14 cellular contexts compared by ENCODE assay signal in genomic region chr5:91126448-91126847, GRCh38.
A peak's percentile ranks its signal among the peaks of the same experiment; 100 is the strongest.
DNase-seq lines count a peak whose midpoint lies in the region; ATAC-seq, FAIRE-seq and TF ChIP-seq lines count a peak whose summit lies in the region.
"Had no signal": no experiment of that assay in that cellular context is flagged by ENCODE, and none has a peak within 500 bp of the region (broad histone marks: within the 10 kb centered on the region; RNA-seq: fewer than 3 reads in every experiment).

No MANE protein-coding gene starts in this region.

- H3K27ac Mint-ChIP-seq in natural killer cell, result no peak overlapping the region
- H3K27ac Mint-ChIP-seq: activated CD4-positive, alpha-beta memory T cell treated with anti-CD3 and anti-CD28 coated beads for 36 hours; B cell had no signal

- no peak overlapping the region for H3K4me3 ChIP-seq in A549
- H3K4me3 ChIP-seq in PC-9, result no peak overlapping the region
- H3K4me3 ChIP-seq in fibroblast of lung (replicated peaks in 1 of 4; ENCODE audit: control extremely low read depth in 1 of 4, insufficient read depth in 1 of 4, low read depth in 3 of 4, low read length in 4 of 4), result no peak overlapping the region
- no peak overlapping the region for H3K4me3 ChIP-seq in osteoblast (ENCODE audit: insufficient read depth, low read length)

- H3K4me1 Mint-ChIP-seq in natural killer cell, result no peaks in the 10 kb centered on the region
- H3K4me1 Mint-ChIP-seq: B cell; central memory CD8-positive, alpha-beta T cell had no signal

- TF ChIP-seq POLR2A in A549 (IDR thresholded peaks at IDR 0.05; ENCODE audit: low read length), result no peak

- H3K36me3 ChIP-seq in PC-9 (ENCODE audit: low read depth) (no peaks in the 10 kb centered on the region), fibroblast of lung (ENCODE audit: control insufficient read depth, insufficient read depth, low read length) (no peaks in the 10 kb centered on the region), osteoblast (ENCODE audit: insufficient read depth, low read length) (no peaks in the 10 kb centered on the region)

- H3K27me3 Mint-ChIP-seq in natural killer cell (ENCODE audit: low read depth in 2 of 2), result peaks cover 0 to 6% of the 10 kb centered on the region in 2 donors
- H3K27me3 Mint-ChIP-seq: activated CD4-positive, alpha-beta memory T cell treated with anti-CD3 and anti-CD28 coated beads for 36 hours had no signal

- peak; percentile 39 to 46; a peak in 2 of 5 replicates for TF ChIP-seq EP300 in A549 (IDR thresholded peaks at IDR 0.05)

- H3K4me2 ChIP-seq in A549, result peak overlapping the region; percentile 48
- H3K4me2 ChIP-seq in PC-9, result peak overlapping the region; percentile 17; the same call in 1 of the 2 replicates
- no peak overlapping the region for H3K4me2 ChIP-seq in fibroblast of lung (ENCODE audit: extremely low read depth, insufficient read depth, low read length)
- peak overlapping the region; percentile 40 for H3K4me2 ChIP-seq in osteoblast (ENCODE audit: insufficient read depth, low read length)

- H2AFZ ChIP-seq in PC-9 (no peak overlapping the region), fibroblast of lung (ENCODE audit: low read length) (no peak overlapping the region), osteoblast (ENCODE audit: low read length) (no peak overlapping the region)

- H3K9me3 ChIP-seq in A549 (no peaks in the 10 kb centered on the region), PC-9 (ENCODE audit: insufficient read depth, low read depth) (0 out of 2 replicates have a peak, but pooled peaks cover 2% of the 10 kb centered on the region), fibroblast of lung (ENCODE audit: control insufficient read depth, insufficient read depth, low read depth, low read length) (no peaks in the 10 kb centered on the region), osteoblast (ENCODE audit: low read depth, low read length) (no peaks in the 10 kb centered on the region)

- H3K36me3 Mint-ChIP-seq in natural killer cell, result no peaks in the 10 kb centered on the region
- H3K36me3 Mint-ChIP-seq: activated CD4-positive, alpha-beta memory T cell treated with anti-CD3 and anti-CD28 coated beads for 36 hours had no signal

- BruUV-seq in PC-9 (replicated peaks; lab: Mats Ljungman, UMichigan), result no TSS peak

- no peak overlapping the region for H3K4me3 Mint-ChIP-seq in natural killer cell
- H3K4me3 Mint-ChIP-seq: activated CD4-positive, alpha-beta memory T cell treated with anti-CD3 and anti-CD28 coated beads for 36 hours; B cell; central memory CD8-positive, alpha-beta T cell had no signal

- POLR2A ChIA-PET in A549 (lab: Yijun Ruan, JAX), result interaction anchor here (1.0 to 1.1 kb wide), 2 partner anchors 20 to 153 kb away, joined by 3 to 4 read pairs; no protein-coding TSS in a partner anchor
- POLR2A ChIA-PET in PC-9 (lab: Charles Lee; ENCODE audit: unreplicated experiment), result no interaction called here

- H3K27ac ChIP-seq in A549, result peak overlapping the region; percentile 41 to 63; a peak in 5 of 6 replicates
- H3K27ac ChIP-seq in PC-9, result peak overlapping the region; percentile 52
- H3K27ac ChIP-seq in fibroblast of lung (ENCODE audit: insufficient read depth, low read length), result no peak overlapping the region
- peak overlapping the region; percentile 29 for H3K27ac ChIP-seq in osteoblast (ENCODE audit: low read depth, low read length)
- H3K27ac ChIP-seq: HL-60 had no signal

- intact Hi-C loops in PC-9 (cut with micrococcal nuclease; ENCODE audit: unreplicated experiment), result loop anchor here (1.0 kb wide), 1 partner anchor 37 kb away; no protein-coding TSS in a partner anchor
- intact Hi-C loops in natural killer cell (cut with micrococcal nuclease), result no loop called here

- peaks cover 40% of the 10 kb centered on the region for H3K4me1 ChIP-seq in A549
- peaks cover 16% of the 10 kb centered on the region for H3K4me1 ChIP-seq in PC-9 (replicated peaks; ENCODE audit: insufficient read depth)
- H3K4me1 ChIP-seq in fibroblast of lung (ENCODE audit: control insufficient read depth, extremely low read depth, insufficient read depth, low read length), result peaks cover 14% of the 10 kb centered on the region
- peaks cover 28% of the 10 kb centered on the region for H3K4me1 ChIP-seq in osteoblast (ENCODE audit: insufficient read depth, low read length)

- CTCF ChIA-PET in A549 (lab: Yijun Ruan, JAX) (interaction anchor here (0.8 to 1.1 kb wide), 2 partner anchors 53 to 190 kb away, joined by 3 to 7 read pairs; no protein-coding TSS in a partner anchor), PC-9 (lab: Charles Lee) (no interaction called here)

- H3K79me2 ChIP-seq in PC-9 (ENCODE audit: low read depth) (no peaks in the 10 kb centered on the region), fibroblast of lung (ENCODE audit: control insufficient read depth, insufficient read depth, low read length) (no peaks in the 10 kb centered on the region), osteoblast (ENCODE audit: insufficient read depth, low read length) (no peaks in the 10 kb centered on the region)

- 0 out of 2 replicates have a peak, but pooled peaks cover 4% of the 10 kb centered on the region for H3F3A ChIP-seq in PC-9 (ENCODE audit: insufficient read depth, low read depth)

- H3K9me3 Mint-ChIP-seq in natural killer cell, result no peaks in the 10 kb centered on the region
- H3K9me3 Mint-ChIP-seq: activated CD4-positive, alpha-beta memory T cell treated with anti-CD3 and anti-CD28 coated beads for 36 hours; central memory CD8-positive, alpha-beta T cell had no signal

- TF ChIP-seq RAD21 in A549 (conservative IDR thresholded peaks at IDR 0.05 in 1 of 2, IDR thresholded peaks at IDR 0.05 in 1 of 2), result peak in 1 of 2 experiments; percentile 26; a peak in 1 of 5 replicates

- no peak overlapping the region for H3K9ac ChIP-seq in fibroblast of lung (ENCODE audit: insufficient read depth, low read length)

- ATAC-seq in A549 (peak in 1 of 2 experiments; percentile 67; a peak in 3 of 6 replicates), GM21528 (IDR thresholded peaks at IDR 0.05; ENCODE audit: low FRiP score, unreplicated experiment) (no peak), GM21717 (IDR thresholded peaks at IDR 0.05; ENCODE audit: unreplicated experiment) (no peak), natural killer cell (no peak)

- no peaks in the 10 kb centered on the region for H3K9me2 ChIP-seq in PC-9 (ENCODE audit: insufficient read depth)

- TF ChIP-seq CTCF in A549 (IDR thresholded peaks at IDR 0.05) (no peak), PC-9 (conservative IDR thresholded peaks at IDR 0.05) (no peak), fibroblast of lung (conservative IDR thresholded peaks at IDR 0.05 in 1 of 2, IDR thresholded peaks at IDR 0.05 in 1 of 2; ENCODE audit: low read depth in 1 of 2, low read length in 2 of 2) (no peak), osteoblast (IDR thresholded peaks at IDR 0.05; ENCODE audit: extremely low read depth, low read depth, low read length) (no peak), natural killer cell (IDR thresholded peaks at IDR 0.05) (no peak)

- H3K27me3 ChIP-seq in PC-9 (ENCODE audit: insufficient read depth, low read depth) (no peaks in the 10 kb centered on the region), fibroblast of lung (ENCODE audit: control insufficient read depth, insufficient read depth, low read length) (no peaks in the 10 kb centered on the region), osteoblast (ENCODE audit: insufficient read depth, low read length) (no peaks in the 10 kb centered on the region)

- no peak for FAIRE-seq in A549 (lab: Jason Lieb, UNC)
- FAIRE-seq: urothelium cell line had no signal

- DNase-seq in A549 (ENCODE audit: low read depth in 1 of 2, low spot score in 1 of 2) (peak in 1 of 2 experiments; percentile 27), PC-9 (no peak), fibroblast of lung (ENCODE audit: low read depth in 2 of 2) (peak; percentile 93), osteoblast (ENCODE audit: insufficient read length, low spot score, missing footprints) (no peak), natural killer cell (no peak)
- no peak for DNase-seq in activated CD4-positive, alpha-beta T cell treated with anti-CD3 and anti-CD28 coated beads, Interleukin-2, amount 50 U/mL, for 4 hours
- DNase-seq: activated CD4-positive, alpha-beta memory T cell treated with anti-CD3 and anti-CD28 coated beads for 36 hours; NCI-H187 had no signal

- 21% methylated on average over 1 of the region's 1 CpG for WGBS in A549 (ENCODE audit: missing lambda C conversion rate)

- H4K20me1 ChIP-seq in PC-9 (ENCODE audit: insufficient read depth), result no peaks in the 10 kb centered on the region
- H4K20me1 ChIP-seq in fibroblast of lung (ENCODE audit: control insufficient read depth, extremely low read depth, insufficient read depth, low read length), result no peaks in the 10 kb centered on the region
- no peaks in the 10 kb centered on the region for H4K20me1 ChIP-seq in osteoblast (ENCODE audit: insufficient read depth, low read length)

TF ChIP-seq in A549, 52 proteins besides CTCF, POLR2A, EP300 and RAD21 (continues in another document):
- no peak for TF ChIP-seq HOXB13 (CRISPR knock-in tag; IDR thresholded peaks at IDR 0.05; ENCODE audit: low read depth)
- TF ChIP-seq HEYL (CRISPR knock-in tag; IDR thresholded peaks at IDR 0.05), result no peak
- no peak for TF ChIP-seq MAFK (IDR thresholded peaks at IDR 0.05; ENCODE audit: partially characterized antibody)
- 0 out of 2 replicates have a peak, but pooled peaks have one; percentile 34 for TF ChIP-seq JUNB (IDR thresholded peaks at IDR 0.05)
- TF ChIP-seq GATA3 (IDR thresholded peaks at IDR 0.05; ENCODE audit: borderline replicate concordance), result peak; percentile 54; the same call in 1 of the 2 replicates
- no peak for TF ChIP-seq BCL3 (IDR thresholded peaks at IDR 0.05)
- no peak for TF ChIP-seq KDM1A (IDR thresholded peaks at IDR 0.05; ENCODE audit: low read depth)
- TF ChIP-seq JUN (IDR thresholded peaks at IDR 0.05), result 0 out of 5 replicates have a peak, but pooled peaks of 1 of the 2 experiments have one; percentile 29
- TF ChIP-seq TP53 (CRISPR knock-in tag; IDR thresholded peaks at IDR 0.05), result no peak
- no peak for TF ChIP-seq BHLHE40 (IDR thresholded peaks at IDR 0.05; ENCODE audit: low read depth, low read length)

Comparison
In these comparisons a context has a peak if more than half of its experiments do, and no peak if none do; other contexts are left out.
1. DNase-seq: peak in fibroblast of lung (2 of 2); none in PC-9 (0 of 2), osteoblast (single experiment), activated CD4-positive, alpha-beta T cell treated with anti-CD3 and anti-CD28 coated beads, Interleukin-2, amount 50 U/mL, for 4 hours (0 of 2) and natural killer cell (single experiment).